In genomic region chr12:57935839-57936512, GRCh38 we compare ENCODE assay signal across 8 cellular contexts. TPM values are rescaled to one million over a fixed set of nuclear protein-coding genes. Genes with fewer than 3 reads are reported as not detected.
DNase-seq lines count a peak whose midpoint lies in the region; ATAC-seq, FAIRE-seq and TF ChIP-seq lines count a peak whose summit lies in the region.

No MANE protein-coding gene starts in this region.

- peak overlapping the region; percentile 68 to 76 for H3K27ac ChIP-seq in right atrium auricular region
- peak overlapping the region; percentile 90 for H3K27ac ChIP-seq in psoas muscle

- TF ChIP-seq POLR2A in GM15510 (IDR thresholded peaks at IDR 0.05; ENCODE audit: borderline replicate concordance, extremely low read depth, insufficient read length) = peak; percentile 79

- DNase-seq in NCI-H146 treated with DMSO at 0.1 percent for 48 hours (lab: John Stamatoyannopoulos, UW; ENCODE audit: unreplicated experiment) = peak; percentile 90
- peak; percentile 86 to 96 (median 91) for DNase-seq in T-helper 1 cell
- peak; percentile 42 to 95 (median 86) for DNase-seq in amygdala (lab: John Stamatoyannopoulos, UW)
- DNase-seq in right atrium auricular region (ENCODE audit: low spot score) = peak; percentile 91
- peak; percentile 88 to 94 for DNase-seq in psoas muscle
- peak; percentile 93 for DNase-seq in urothelium cell line (ENCODE audit: low spot score)

- TF ChIP-seq CTCF in right atrium auricular region (IDR thresholded peaks at IDR 0.05) (no peak), psoas muscle (IDR thresholded peaks at IDR 0.05) (no peak)

- intact Hi-C loops in psoas muscle (cut with DNase I) = no loop called here

- H3K4me3 ChIP-seq in right atrium auricular region = peak overlapping the region; percentile 56 to 66
- H3K4me3 ChIP-seq in psoas muscle = peak overlapping the region; percentile 88

- H3K4me1 ChIP-seq in right atrium auricular region = peaks cover 0 to 10% of the 10 kb centered on the region in 2 donors
- H3K4me1 ChIP-seq in psoas muscle = peaks cover 18% of the 10 kb centered on the region

- WGBS in psoas muscle, 3 donors = 2% methylated on average over 29 of the region's 29 CpGs

- peak; percentile 62 for FAIRE-seq in urothelium cell line (lab: Jason Lieb, UNC)

- ATAC-seq in HG02884 (IDR thresholded peaks at IDR 0.05; ENCODE audit: unreplicated experiment) = peak; percentile 100
- peak; percentile 95 to 98 (median 98) for ATAC-seq in psoas muscle

- H3K9me3 ChIP-seq in right atrium auricular region (no peaks in the 10 kb centered on the region), psoas muscle (no peaks in the 10 kb centered on the region)

- H3K36me3 ChIP-seq in right atrium auricular region (peaks cover 5% of the 10 kb centered on the region), psoas muscle (ENCODE audit: insufficient read depth in 1 of 2, low read depth in 1 of 2) (peaks cover 0 to 7% of the 10 kb centered on the region in 2 donors)

- H3K27me3 ChIP-seq in right atrium auricular region (no peaks in the 10 kb centered on the region), psoas muscle (ENCODE audit: insufficient read depth in 3 of 3, low read length in 2 of 3) (no peaks in the 10 kb centered on the region)

RNA-seq across cellular contexts. Expression of gene ATP23, which starts 5.4 kb away (rescaled TPM):
- total RNA-seq in right atrium auricular region (1 to 10 TPM; 2.6 to 6.0 TPM), psoas muscle (10 to 100 TPM in 2 of 4 donors, 1 to 10 TPM in 2; 7.4 to 13.5 (median 9.5) TPM)
- polyA plus RNA-seq in psoas muscle = 10 to 100 TPM in 1 of 3 donors, 1 to 10 TPM in 2; 6.3 to 28.8 (median 8.7) TPM

Comparison
In these comparisons a context has a peak if more than half of its experiments do, and no peak if none do; other contexts are left out.
1. Peak in every context shown above with its lines: DNase-seq, ATAC-seq, H3K4me3 ChIP-seq and H3K27ac ChIP-seq.